Comparison of ENCODE assay signal across 11 cellular contexts in the genomic region with DNA sequence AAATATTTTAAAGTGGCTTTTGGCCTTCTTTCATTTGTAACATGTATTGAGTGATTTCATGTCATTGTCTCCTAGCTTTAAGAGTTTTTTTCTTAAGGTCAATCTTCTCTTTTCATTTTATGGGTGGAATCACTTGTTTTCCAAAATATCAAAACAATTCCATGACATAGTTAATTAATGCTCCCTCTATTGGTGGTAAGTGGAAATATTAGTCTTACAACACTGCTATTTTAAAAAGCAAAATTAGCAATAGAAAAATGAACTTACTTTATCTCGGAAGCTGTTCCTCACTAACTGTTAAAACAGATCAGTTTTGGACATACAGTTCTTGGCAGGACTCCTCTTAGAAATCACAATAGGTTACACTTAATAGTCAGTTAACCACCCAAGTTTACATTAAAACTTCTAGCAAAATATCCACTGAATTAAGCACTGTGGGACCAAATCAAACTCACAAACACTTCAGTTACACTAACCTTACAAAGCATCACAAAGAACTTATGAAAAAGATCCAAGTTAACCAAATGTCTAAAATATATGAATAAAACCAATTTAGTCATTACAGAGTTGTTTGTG. TPM values are rescaled to one million over a fixed set of nuclear protein-coding genes. Genes with fewer than 3 reads are reported as not detected.
DNase-seq lines count a peak whose midpoint lies in the region; ATAC-seq and TF ChIP-seq lines count a peak whose summit lies in the region.
"Had no signal": no experiment of that assay in that cellular context is flagged by ENCODE, and none has a peak within 500 bp of the region (broad histone marks: within the 10 kb centered on the region; RNA-seq: fewer than 3 reads in every experiment).

No MANE protein-coding gene starts in this region.

- H3K79me2 ChIP-seq in KMS-11 (ENCODE audit: insufficient read depth, low read depth): no peaks in the 10 kb centered on the region
- no peaks in the 10 kb centered on the region for H3K79me2 ChIP-seq in neural progenitor cell (ENCODE audit: low read depth)

- TF ChIP-seq CTCF in KMS-11 (conservative IDR thresholded peaks at IDR 0.05; ENCODE audit: low read depth, low read length) (peak; percentile 90), neural progenitor cell (IDR thresholded peaks at IDR 0.05) (peak; percentile 53)

- no peaks in the 10 kb centered on the region for H4K20me1 ChIP-seq in KMS-11 (ENCODE audit: insufficient read depth)
- no peaks in the 10 kb centered on the region for H4K20me1 ChIP-seq in neural progenitor cell (ENCODE audit: low read depth)

- no peak overlapping the region for H3K4me3 ChIP-seq in KMS-11 (IDR thresholded peaks at IDR 0.05; ENCODE audit: insufficient read depth, low read depth, low read length)
- no peak overlapping the region for H3K4me3 ChIP-seq in neural progenitor cell
- H3K4me3 ChIP-seq: K562, pancreas had no signal

- H3K36me3 Mint-ChIP-seq in central memory CD8-positive, alpha-beta T cell (ENCODE audit: insufficient read depth): peaks cover 17% of the 10 kb centered on the region
- H3K36me3 Mint-ChIP-seq in neural progenitor cell: peaks cover 26% of the 10 kb centered on the region

- H3K4me1 Mint-ChIP-seq in central memory CD8-positive, alpha-beta T cell: peaks cover 56% of the 10 kb centered on the region
- H3K4me1 Mint-ChIP-seq in neural progenitor cell: no peaks in the 10 kb centered on the region

- H3K9me3 ChIP-seq in neural progenitor cell (ENCODE audit: low read depth): no peaks in the 10 kb centered on the region
- H3K9me3 ChIP-seq: pancreas had no signal

- H3F3A ChIP-seq in neural progenitor cell (ENCODE audit: low read depth): peaks cover 10% of the 10 kb centered on the region

- no peaks in the 10 kb centered on the region for H3K9me3 Mint-ChIP-seq in central memory CD8-positive, alpha-beta T cell
- H3K9me3 Mint-ChIP-seq in neural progenitor cell: peaks cover 7% of the 10 kb centered on the region

- H3K4me3 Mint-ChIP-seq in central memory CD8-positive, alpha-beta T cell: no peak overlapping the region
- no peak overlapping the region for H3K4me3 Mint-ChIP-seq in neural progenitor cell

- H3K27ac ChIP-seq in KMS-11 (no peak overlapping the region), neural progenitor cell (no peak overlapping the region)
- H3K27ac ChIP-seq: pancreas had no signal

- POLR2A ChIA-PET in HEK293T (lab: Yijun Ruan, JAX): no interaction called here

- H3K4me2 ChIP-seq in KMS-11 (no peak overlapping the region), neural progenitor cell (no peak overlapping the region)

- H3K36me3 ChIP-seq in KMS-11 (ENCODE audit: insufficient read depth): no peaks in the 10 kb centered on the region
- H3K36me3 ChIP-seq in neural progenitor cell: no peaks in the 10 kb centered on the region

- H3K27me3 ChIP-seq in KMS-11 (ENCODE audit: insufficient read depth, low read depth) (no peaks in the 10 kb centered on the region), neural progenitor cell (no peaks in the 10 kb centered on the region)
- H3K27me3 ChIP-seq: pancreas had no signal

- H3K9ac ChIP-seq in KMS-11 (no peak overlapping the region), neural progenitor cell (no peak overlapping the region)

- CTCF ChIA-PET in HEK293T (lab: Yijun Ruan, JAX): interaction anchor here (0.9 kb wide), 1 partner anchor 36 kb away, joined by 4 read pairs; no protein-coding TSS in a partner anchor

- no peaks in the 10 kb centered on the region for H3K27me3 Mint-ChIP-seq in central memory CD8-positive, alpha-beta T cell
- H3K27me3 Mint-ChIP-seq in neural progenitor cell (ENCODE audit: insufficient read depth, low read depth): no peaks in the 10 kb centered on the region

- H3K4me1 ChIP-seq in KMS-11 (ENCODE audit: low read depth, poor library complexity, severe bottlenecking) (peaks cover 28% of the 10 kb centered on the region), neural progenitor cell (peaks cover 24% of the 10 kb centered on the region)
- H3K4me1 ChIP-seq: pancreas had no signal

- H3K27ac Mint-ChIP-seq in central memory CD8-positive, alpha-beta T cell (ENCODE audit: low read depth): peak overlapping the region; percentile 90
- H3K27ac Mint-ChIP-seq in neural progenitor cell: no peak overlapping the region

- ATAC-seq in central memory CD8-positive, alpha-beta T cell (replicated peaks; ENCODE audit: extremely low read depth, poor library complexity, severe bottlenecking): no peak
- ATAC-seq: K562, pancreas had no signal

- no peak overlapping the region for H2AFZ ChIP-seq in KMS-11 (ENCODE audit: low read depth)
- H2AFZ ChIP-seq in neural progenitor cell (replicated peaks): peak overlapping the region; percentile 1

- DNase-seq in DMS 273 (lab: John Stamatoyannopoulos, UW; ENCODE audit: unreplicated experiment) (peak; percentile 10), DMS 273 treated with DMSO at 0.1 percent for 48 hours (lab: John Stamatoyannopoulos, UW) (no peak), neural progenitor cell (ENCODE audit: low spot score) (no peak), HEK293T (ENCODE audit: extremely low spot score) (no peak), activated gamma-delta T cell treated with Interleukin-2 at 50 U/mL for 16 hours (no peak)
- no peak for DNase-seq in central memory CD8-positive, alpha-beta T cell (ENCODE audit: low spot score in 2 of 2)
- DNase-seq in activated naive CD4-positive, alpha-beta T cell treated with anti-CD3 and anti-CD28 coated beads, Interleukin-2, amount 50 U/mL, for 16 hours: no peak
- DNase-seq: pancreas had no signal

TF ChIP-seq in HEK293T, 16 proteins besides CTCF, POLR2A, EP300 and RAD21:
- TF ChIP-seq FOXK2 (IDR thresholded peaks at IDR 0.05): no peak
- no peak for TF ChIP-seq BHLHE40 (IDR thresholded peaks at IDR 0.05; ENCODE audit: borderline replicate concordance)
- TF ChIP-seq L3MBTL2 (conservative IDR thresholded peaks at IDR 0.05): no peak
- no peak for TF ChIP-seq FOXA1 (IDR thresholded peaks at IDR 0.05)
- no peak for TF ChIP-seq NFRKB (IDR thresholded peaks at IDR 0.05)
- no peak for TF ChIP-seq CTBP1 (IDR thresholded peaks at IDR 0.05; ENCODE audit: borderline replicate concordance)
- no peak for TF ChIP-seq ELF4 (IDR thresholded peaks at IDR 0.05)
- TF ChIP-seq ZNF384 (IDR thresholded peaks at IDR 0.05): no peak
- TF ChIP-seq, protein P1, sequence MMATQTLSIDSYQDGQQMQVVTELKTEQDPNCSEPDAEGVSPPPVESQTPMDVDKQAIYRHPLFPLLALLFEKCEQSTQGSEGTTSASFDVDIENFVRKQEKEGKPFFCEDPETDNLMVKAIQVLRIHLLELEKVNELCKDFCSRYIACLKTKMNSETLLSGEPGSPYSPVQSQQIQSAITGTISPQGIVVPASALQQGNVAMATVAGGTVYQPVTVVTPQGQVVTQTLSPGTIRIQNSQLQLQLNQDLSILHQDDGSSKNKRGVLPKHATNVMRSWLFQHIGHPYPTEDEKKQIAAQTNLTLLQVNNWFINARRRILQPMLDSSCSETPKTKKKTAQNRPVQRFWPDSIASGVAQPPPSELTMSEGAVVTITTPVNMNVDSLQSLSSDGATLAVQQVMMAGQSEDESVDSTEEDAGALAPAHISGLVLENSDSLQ (IDR thresholded peaks at IDR 0.05): no peak
- no peak for TF ChIP-seq HDGF (IDR thresholded peaks at IDR 0.05; ENCODE audit: borderline replicate concordance)
- TF ChIP-seq SP1 (IDR thresholded peaks at IDR 0.05): no peak
- TF ChIP-seq SUZ12 (IDR thresholded peaks at IDR 0.05): no peak
- no peak for TF ChIP-seq LEF1 (IDR thresholded peaks at IDR 0.05; ENCODE audit: borderline replicate concordance)
- TF ChIP-seq TARDBP (IDR thresholded peaks at IDR 0.05): no peak
- TF ChIP-seq FOXM1 (IDR thresholded peaks at IDR 0.05; ENCODE audit: borderline replicate concordance): no peak
- no peak for TF ChIP-seq ARNT (IDR thresholded peaks at IDR 0.05)

RNA-seq across cellular contexts. Expression of a gene that starts 42.4 kb away (rescaled TPM):
- not detected in 2 replicates for total RNA-seq in neural progenitor cell (ENCODE audit: low replicate concordance)
- total RNA-seq: A172 had no signal
